ENCODE assay signal across 1 cellular context in genomic region chr2:16614314-16614860, GRCh38.
TF ChIP-seq lines count a peak whose summit lies in the region.

No MANE protein-coding gene starts in this region.

TF ChIP-seq in K562, 482 proteins besides CTCF, POLR2A, EP300 and RAD21 (continued from another document):
- TF ChIP-seq DACH1 (IDR thresholded peaks at IDR 0.05; ENCODE audit: partially characterized antibody) (no peak), LCOR (CRISPR knock-in tag; IDR thresholded peaks at IDR 0.05) (no peak), SAP30 (IDR thresholded peaks at IDR 0.05; ENCODE audit: borderline replicate concordance, insufficient read depth, low read depth, low read length, poor library complexity, severe bottlenecking) (no peak), POLR2AphosphoS2 (IDR thresholded peaks at IDR 0.05; ENCODE audit: low read length) (no peak), TCF7 (IDR thresholded peaks at IDR 0.05; ENCODE audit: borderline replicate concordance) (no peak), CTBP1 (IDR thresholded peaks at IDR 0.05; ENCODE audit: borderline replicate concordance) (peak; percentile 75), BDP1 (IDR thresholded peaks at IDR 0.05; ENCODE audit: insufficient read depth, insufficient read length) (no peak), MAFF (IDR thresholded peaks at IDR 0.05; ENCODE audit: low read length) (peak; percentile 77; the same call in 1 of the 2 replicates), NFE2 (IDR thresholded peaks at IDR 0.05; ENCODE audit: low read depth) (peak; percentile 88), CBFB (CRISPR knock-in tag; IDR thresholded peaks at IDR 0.05) (no peak), MCM5 (IDR thresholded peaks at IDR 0.05; ENCODE audit: low read depth) (no peak), FOXA3 (CRISPR knock-in tag; conservative IDR thresholded peaks at IDR 0.05 in 1 of 2, IDR thresholded peaks at IDR 0.05 in 1 of 2) (peak in 1 of 2 experiments; percentile 53; a peak in 1 of 4 replicates), NFIC (IDR thresholded peaks at IDR 0.05) (peak; percentile 78), SRSF3 (IDR thresholded peaks at IDR 0.05; ENCODE audit: insufficient read depth, low read length) (no peak), SNIP1 (IDR thresholded peaks at IDR 0.05; ENCODE audit: low read depth) (no peak), ZBTB34 (CRISPR knock-in tag; IDR thresholded peaks at IDR 0.05) (no peak), ESRRB (CRISPR knock-in tag; IDR thresholded peaks at IDR 0.05; ENCODE audit: borderline replicate concordance) (no peak), FOSL1 (tag; conservative IDR thresholded peaks at IDR 0.05) (peak; percentile 96), JUND (IDR thresholded peaks at IDR 0.05; ENCODE audit: borderline replicate concordance, low read depth, low read length) (peak; percentile 93), JUND (tag; IDR thresholded peaks at IDR 0.05; ENCODE audit: borderline replicate concordance, low read depth, low read length) (peak; percentile 87; the same call in 2 of the 3 replicates), NCOR1 (IDR thresholded peaks at IDR 0.05) (peak; percentile 27; the same call in 1 of the 2 replicates), MAFK (IDR thresholded peaks at IDR 0.05; ENCODE audit: low read length) (peak; percentile 60), NCOA6 (IDR thresholded peaks at IDR 0.05) (no peak), HNRNPUL1 (IDR thresholded peaks at IDR 0.05; ENCODE audit: low read length) (no peak), NR4A1 (CRISPR knock-in tag; IDR thresholded peaks at IDR 0.05) (no peak), NR4A1 (tag; IDR thresholded peaks at IDR 0.05) (no peak), ARID1B (IDR thresholded peaks at IDR 0.05) (peak; percentile 80), GABPB2 (CRISPR knock-in tag; conservative IDR thresholded peaks at IDR 0.05) (no peak), TRIM28 (IDR thresholded peaks at IDR 0.05) (no peak), SMARCE1 (IDR thresholded peaks at IDR 0.05) (peak; percentile 92; the same call in 1 of the 2 replicates), GATA2 (CRISPR knock-in tag; IDR thresholded peaks at IDR 0.05) (peak; percentile 55; the same call in 1 of the 2 replicates), ATF1 (CRISPR knock-in tag; IDR thresholded peaks at IDR 0.05) (no peak), ATF1 (tag; IDR thresholded peaks at IDR 0.05) (peak; percentile 12; the same call in 1 of the 2 replicates), DPF2 (IDR thresholded peaks at IDR 0.05) (0 out of 2 replicates have a peak, but pooled peaks have one; percentile 32), SOX6 (IDR thresholded peaks at IDR 0.05) (peak; percentile 91), MAFG (tag; conservative IDR thresholded peaks at IDR 0.05) (peak; percentile 86), TBL1XR1 (IDR thresholded peaks at IDR 0.05; ENCODE audit: low read length in 2 of 2) (peak in 1 of 2 experiments; percentile 31; a peak in 1 of 4 replicates), CREB3 (tag; conservative IDR thresholded peaks at IDR 0.05; ENCODE audit: low read depth) (0 out of 2 replicates have a peak, but pooled peaks have one; percentile 63), SMAD4 (CRISPR knock-in tag; conservative IDR thresholded peaks at IDR 0.05) (peak; percentile 32; the same call in 1 of the 2 replicates), ZNF316 (IDR thresholded peaks at IDR 0.05) (peak; percentile 71), C11orf30 (IDR thresholded peaks at IDR 0.05; ENCODE audit: low read depth) (peak; percentile 85), CBX8 (IDR thresholded peaks at IDR 0.05; ENCODE audit: borderline replicate concordance, extremely low read depth, low read depth, low read length, poor library complexity, severe bottlenecking) (no peak), ESRRA (IDR thresholded peaks at IDR 0.05; ENCODE audit: borderline replicate concordance, low read depth) (peak; percentile 53; the same call in 1 of the 2 replicates), VEZF1 (CRISPR knock-in tag; IDR thresholded peaks at IDR 0.05) (no peak; the same call in 1 of the 2 replicates), DNMT1 (IDR thresholded peaks at IDR 0.05) (no peak), JUN (IDR thresholded peaks at IDR 0.05; ENCODE audit: borderline replicate concordance, low read depth, low read length) (peak; percentile 63; the same call in 1 of the 2 replicates), JUN (CRISPR knock-in tag; IDR thresholded peaks at IDR 0.05; ENCODE audit: borderline replicate concordance) (no peak), ZBTB17 (CRISPR knock-in tag; IDR thresholded peaks at IDR 0.05) (peak; percentile 11; the same call in 1 of the 2 replicates), MTA2 (IDR thresholded peaks at IDR 0.05; ENCODE audit: low read depth) (peak; percentile 17; the same call in 1 of the 2 replicates), SMARCA4 (IDR thresholded peaks at IDR 0.05) (peak; percentile 75; the same call in 1 of the 2 replicates), PTRF (tag; IDR thresholded peaks at IDR 0.05) (no peak), CXXC5 (CRISPR knock-in tag; IDR thresholded peaks at IDR 0.05) (peak; percentile 44; the same call in 1 of the 2 replicates), SMARCC2 (IDR thresholded peaks at IDR 0.05; ENCODE audit: low read depth) (peak; percentile 38; the same call in 1 of the 2 replicates), PHF8 (IDR thresholded peaks at IDR 0.05; ENCODE audit: borderline replicate concordance, low read length) (no peak), RCOR1 (IDR thresholded peaks at IDR 0.05; ENCODE audit: borderline replicate concordance in 1 of 2, low read depth in 2 of 2, low read length in 2 of 2) (peak in 1 of 2 experiments; percentile 79; a peak in 2 of 4 replicates)
- TF ChIP-seq, protein P1, sequence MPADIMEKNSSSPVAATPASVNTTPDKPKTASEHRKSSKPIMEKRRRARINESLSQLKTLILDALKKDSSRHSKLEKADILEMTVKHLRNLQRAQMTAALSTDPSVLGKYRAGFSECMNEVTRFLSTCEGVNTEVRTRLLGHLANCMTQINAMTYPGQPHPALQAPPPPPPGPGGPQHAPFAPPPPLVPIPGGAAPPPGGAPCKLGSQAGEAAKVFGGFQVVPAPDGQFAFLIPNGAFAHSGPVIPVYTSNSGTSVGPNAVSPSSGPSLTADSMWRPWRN (IDR thresholded peaks at IDR 0.05; ENCODE audit: low read depth), result peak; percentile 85
- TF ChIP-seq, protein P2, sequence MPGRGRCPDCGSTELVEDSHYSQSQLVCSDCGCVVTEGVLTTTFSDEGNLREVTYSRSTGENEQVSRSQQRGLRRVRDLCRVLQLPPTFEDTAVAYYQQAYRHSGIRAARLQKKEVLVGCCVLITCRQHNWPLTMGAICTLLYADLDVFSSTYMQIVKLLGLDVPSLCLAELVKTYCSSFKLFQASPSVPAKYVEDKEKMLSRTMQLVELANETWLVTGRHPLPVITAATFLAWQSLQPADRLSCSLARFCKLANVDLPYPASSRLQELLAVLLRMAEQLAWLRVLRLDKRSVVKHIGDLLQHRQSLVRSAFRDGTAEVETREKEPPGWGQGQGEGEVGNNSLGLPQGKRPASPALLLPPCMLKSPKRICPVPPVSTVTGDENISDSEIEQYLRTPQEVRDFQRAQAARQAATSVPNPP (IDR thresholded peaks at IDR 0.05; ENCODE audit: borderline replicate concordance, insufficient read depth, insufficient read length), result no peak
- TF ChIP-seq, protein P3, sequence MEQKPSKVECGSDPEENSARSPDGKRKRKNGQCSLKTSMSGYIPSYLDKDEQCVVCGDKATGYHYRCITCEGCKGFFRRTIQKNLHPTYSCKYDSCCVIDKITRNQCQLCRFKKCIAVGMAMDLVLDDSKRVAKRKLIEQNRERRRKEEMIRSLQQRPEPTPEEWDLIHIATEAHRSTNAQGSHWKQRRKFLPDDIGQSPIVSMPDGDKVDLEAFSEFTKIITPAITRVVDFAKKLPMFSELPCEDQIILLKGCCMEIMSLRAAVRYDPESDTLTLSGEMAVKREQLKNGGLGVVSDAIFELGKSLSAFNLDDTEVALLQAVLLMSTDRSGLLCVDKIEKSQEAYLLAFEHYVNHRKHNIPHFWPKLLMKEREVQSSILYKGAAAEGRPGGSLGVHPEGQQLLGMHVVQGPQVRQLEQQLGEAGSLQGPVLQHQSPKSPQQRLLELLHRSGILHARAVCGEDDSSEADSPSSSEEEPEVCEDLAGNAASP (IDR thresholded peaks at IDR 0.05), result no peak
- TF ChIP-seq, protein P4, sequence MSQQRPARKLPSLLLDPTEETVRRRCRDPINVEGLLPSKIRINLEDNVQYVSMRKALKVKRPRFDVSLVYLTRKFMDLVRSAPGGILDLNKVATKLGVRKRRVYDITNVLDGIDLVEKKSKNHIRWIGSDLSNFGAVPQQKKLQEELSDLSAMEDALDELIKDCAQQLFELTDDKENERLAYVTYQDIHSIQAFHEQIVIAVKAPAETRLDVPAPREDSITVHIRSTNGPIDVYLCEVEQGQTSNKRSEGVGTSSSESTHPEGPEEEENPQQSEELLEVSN (IDR thresholded peaks at IDR 0.05; ENCODE audit: borderline replicate concordance in 1 of 2, extremely low read depth in 1 of 2, insufficient read depth in 1 of 2, insufficient read length in 1 of 2, low read depth in 1 of 2, low read length in 1 of 2, poor library complexity in 1 of 2, severe bottlenecking in 1 of 2), result no peak
TF ChIP-seq in K562: peak in this region for 40.
